In the genomic region with DNA sequence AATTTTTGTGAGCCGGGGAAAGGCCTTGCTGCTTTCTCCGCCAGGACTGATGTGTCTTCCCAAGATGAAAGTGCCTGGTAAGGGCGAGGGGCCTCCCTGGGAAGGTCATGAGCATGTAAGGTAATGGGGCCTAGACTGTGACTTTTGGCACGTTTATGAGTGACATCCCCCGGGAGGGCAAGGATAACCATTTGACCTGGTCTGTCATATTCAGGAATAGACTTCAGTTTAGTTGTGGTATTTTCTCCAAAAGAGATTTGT, we compare ENCODE assay signal across 8 cellular contexts.
DNase-seq lines count a peak whose midpoint lies in the region; ATAC-seq and TF ChIP-seq lines count a peak whose summit lies in the region.

No MANE protein-coding gene starts in this region.

- peak overlapping the region; percentile 88 for H3K4me3 Mint-ChIP-seq in stimulated activated effector memory CD8-positive, alpha-beta T cell treated with anti-CD3 and anti-CD28 coated beads, Interleukin-12 subunit alpha, Interleukin-12 subunit beta, amount 100 ng/mL, for 72 hours

- H3K4me1 Mint-ChIP-seq in stimulated activated effector memory CD8-positive, alpha-beta T cell treated with anti-CD3 and anti-CD28 coated beads, Interleukin-12 subunit alpha, Interleukin-12 subunit beta, amount 100 ng/mL, for 72 hours = peaks cover 20% of the 10 kb centered on the region

- TF ChIP-seq CTCF in astrocyte of the cerebellum (IDR thresholded peaks at IDR 0.05; ENCODE audit: low read depth, low read length, missing control alignments) = no peak

- peak; percentile 51 for DNase-seq in stimulated activated CD4-positive, alpha-beta T cell treated with anti-CD3 and anti-CD28 coated beads, Interleukin-15, amount 100 ng/mL, for 24 hours
- DNase-seq in stimulated activated CD4-positive, alpha-beta T cell treated with anti-CD3 and anti-CD28 coated beads, Interleukin-12 subunit alpha, Interleukin-12 subunit beta, amount 100 ng/mL, for 4 hours = no peak
- peak; percentile 48 for DNase-seq in NCI-H1105 treated with DMSO at 0.1 percent for 48 hours (lab: John Stamatoyannopoulos, UW)
- no peak for DNase-seq in astrocyte of the cerebellum (ENCODE audit: low read depth)
- peak; percentile 56 for DNase-seq in islet precursor cell
- DNase-seq in stimulated activated effector memory CD8-positive, alpha-beta T cell treated with anti-CD3 and anti-CD28 coated beads, Interleukin-12 subunit alpha, Interleukin-12 subunit beta, amount 100 ng/mL, for 72 hours (ENCODE audit: low spot score in 2 of 2) = no peak
- no peak for DNase-seq in ecto neural progenitor cell (ENCODE audit: low spot score)
- DNase-seq in inferior parietal cortex (ENCODE audit: extremely low spot score) = no peak

- H3K9me3 Mint-ChIP-seq in stimulated activated effector memory CD8-positive, alpha-beta T cell treated with anti-CD3 and anti-CD28 coated beads, Interleukin-12 subunit alpha, Interleukin-12 subunit beta, amount 100 ng/mL, for 72 hours = no peaks in the 10 kb centered on the region

- peak overlapping the region; percentile 99 for H3K27ac Mint-ChIP-seq in stimulated activated effector memory CD8-positive, alpha-beta T cell treated with anti-CD3 and anti-CD28 coated beads, Interleukin-12 subunit alpha, Interleukin-12 subunit beta, amount 100 ng/mL, for 72 hours

- peak; percentile 1 for ATAC-seq in stimulated activated effector memory CD8-positive, alpha-beta T cell treated with anti-CD3 and anti-CD28 coated beads, Interleukin-12 subunit alpha, Interleukin-12 subunit beta, amount 100 ng/mL, for 72 hours

- H3K36me3 Mint-ChIP-seq in stimulated activated effector memory CD8-positive, alpha-beta T cell treated with anti-CD3 and anti-CD28 coated beads, Interleukin-12 subunit alpha, Interleukin-12 subunit beta, amount 100 ng/mL, for 72 hours = peaks cover 53% of the 10 kb centered on the region

- H3K4me3 ChIP-seq in astrocyte of the cerebellum (ENCODE audit: low read depth, low read length) = peak overlapping the region; percentile 98

- in situ Hi-C loops in astrocyte of the cerebellum (cut with HindIII; ENCODE audit: low sequenced_read_pairs) = no loop called here

Comparison
In these comparisons a context has a peak if more than half of its experiments do, and no peak if none do; other contexts are left out.
1. DNase-seq: peak in stimulated activated CD4-positive, alpha-beta T cell treated with anti-CD3 and anti-CD28 coated beads, Interleukin-15, amount 100 ng/mL, for 24 hours (single experiment), NCI-H1105 treated with DMSO at 0.1 percent for 48 hours (single experiment) and islet precursor cell (single experiment); none in stimulated activated CD4-positive, alpha-beta T cell treated with anti-CD3 and anti-CD28 coated beads, Interleukin-12 subunit alpha, Interleukin-12 subunit beta, amount 100 ng/mL, for 4 hours (single experiment), astrocyte of the cerebellum (single experiment), stimulated activated effector memory CD8-positive, alpha-beta T cell treated with anti-CD3 and anti-CD28 coated beads, Interleukin-12 subunit alpha, Interleukin-12 subunit beta, amount 100 ng/mL, for 72 hours (0 of 2), ecto neural progenitor cell (single experiment) and inferior parietal cortex (single experiment).